Comparison of ENCODE assay signal across 1 cellular context in the genomic region with DNA sequence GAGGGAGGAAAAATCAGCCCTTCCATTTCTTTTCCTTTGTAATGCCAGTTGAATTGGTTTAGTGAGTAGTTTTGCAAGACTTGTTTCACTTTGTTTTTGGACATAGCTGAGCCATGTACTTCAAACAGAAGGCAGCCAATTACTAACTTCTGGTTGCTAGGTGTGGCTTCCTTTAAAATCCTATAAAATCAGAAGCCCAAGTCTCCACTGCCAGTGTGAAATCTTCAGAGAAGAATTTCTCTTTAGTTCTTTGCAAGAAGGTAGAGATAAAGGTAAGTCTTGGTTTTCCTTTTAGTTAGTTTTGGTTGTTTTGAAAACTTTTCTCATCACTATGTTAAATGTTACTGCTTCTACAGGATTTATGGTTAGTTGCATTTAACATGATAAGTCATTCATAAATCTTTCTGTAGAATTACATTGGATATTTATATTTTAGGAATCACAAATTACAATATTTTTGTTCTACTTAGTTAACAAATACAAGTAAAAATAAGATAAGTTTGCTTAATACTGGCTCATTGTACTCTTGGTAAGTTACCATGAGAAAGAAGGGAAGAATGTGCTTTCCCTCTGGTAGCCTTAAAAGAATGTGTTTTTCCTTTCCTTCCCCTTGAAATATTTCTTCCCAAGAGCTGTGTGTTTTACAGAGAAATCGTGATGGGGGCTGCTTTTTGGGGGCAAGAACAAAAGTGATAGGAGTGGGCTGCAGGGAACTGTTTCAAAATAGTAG.
TF ChIP-seq lines count a peak whose summit lies in the region.

A gene with protein sequence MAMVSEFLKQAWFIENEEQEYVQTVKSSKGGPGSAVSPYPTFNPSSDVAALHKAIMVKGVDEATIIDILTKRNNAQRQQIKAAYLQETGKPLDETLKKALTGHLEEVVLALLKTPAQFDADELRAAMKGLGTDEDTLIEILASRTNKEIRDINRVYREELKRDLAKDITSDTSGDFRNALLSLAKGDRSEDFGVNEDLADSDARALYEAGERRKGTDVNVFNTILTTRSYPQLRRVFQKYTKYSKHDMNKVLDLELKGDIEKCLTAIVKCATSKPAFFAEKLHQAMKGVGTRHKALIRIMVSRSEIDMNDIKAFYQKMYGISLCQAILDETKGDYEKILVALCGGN (plus strand): TSS at position 213 of the 730 bp plus-strand sequence. CDS start 6,671 bp downstream, outside the sequence.

TF ChIP-seq in K562, 482 proteins besides CTCF, POLR2A, EP300 and RAD21 (continued from another document and continues in another):
- TF ChIP-seq, protein P1, sequence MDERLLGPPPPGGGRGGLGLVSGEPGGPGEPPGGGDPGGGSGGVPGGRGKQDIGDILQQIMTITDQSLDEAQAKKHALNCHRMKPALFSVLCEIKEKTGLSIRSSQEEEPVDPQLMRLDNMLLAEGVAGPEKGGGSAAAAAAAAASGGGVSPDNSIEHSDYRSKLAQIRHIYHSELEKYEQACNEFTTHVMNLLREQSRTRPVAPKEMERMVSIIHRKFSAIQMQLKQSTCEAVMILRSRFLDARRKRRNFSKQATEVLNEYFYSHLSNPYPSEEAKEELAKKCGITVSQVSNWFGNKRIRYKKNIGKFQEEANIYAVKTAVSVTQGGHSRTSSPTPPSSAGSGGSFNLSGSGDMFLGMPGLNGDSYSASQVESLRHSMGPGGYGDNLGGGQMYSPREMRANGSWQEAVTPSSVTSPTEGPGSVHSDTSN (CRISPR knock-in tag; IDR thresholded peaks at IDR 0.05; ENCODE audit: low read depth): no peak
- TF ChIP-seq, protein P1 (tag; conservative IDR thresholded peaks at IDR 0.05; ENCODE audit: low read depth): peak; percentile 52
- TF ChIP-seq HEY1 (CRISPR knock-in tag; IDR thresholded peaks at IDR 0.05; ENCODE audit: borderline replicate concordance) (peak; percentile 40; the same call in 1 of the 2 replicates), GATA2 (CRISPR knock-in tag; IDR thresholded peaks at IDR 0.05) (no peak), POLR2AphosphoS5 (IDR thresholded peaks at IDR 0.05; ENCODE audit: control insufficient read depth, insufficient read depth, low read depth, low read length) (0 out of 2 replicates have a peak, but pooled peaks have one; percentile 32), DNMT1 (IDR thresholded peaks at IDR 0.05) (no peak), RFX1 (IDR thresholded peaks at IDR 0.05) (peak; percentile 59), NR1H2 (CRISPR knock-in tag; IDR thresholded peaks at IDR 0.05) (no peak), CHD1 (IDR thresholded peaks at IDR 0.05; ENCODE audit: low read length) (peak; percentile 17), POLR2AphosphoS2 (IDR thresholded peaks at IDR 0.05; ENCODE audit: low read length) (peak; percentile 66; the same call in 1 of the 2 replicates), YBX1 (IDR thresholded peaks at IDR 0.05) (no peak), MXI1 (IDR thresholded peaks at IDR 0.05; ENCODE audit: low read depth, low read length) (0 out of 2 replicates have a peak, but pooled peaks have one; percentile 33), POLR2B (IDR thresholded peaks at IDR 0.05; ENCODE audit: low read depth, partially characterized antibody) (peak; percentile 88), KDM5B (IDR thresholded peaks at IDR 0.05; ENCODE audit: insufficient replicate concordance, low read depth, low read length) (peak; percentile 73), ZNF408 (CRISPR knock-in tag; IDR thresholded peaks at IDR 0.05; ENCODE audit: low read depth) (no peak), NFE2L1 (tag; IDR thresholded peaks at IDR 0.05; ENCODE audit: borderline replicate concordance, low read depth) (no peak), PML (IDR thresholded peaks at IDR 0.05; ENCODE audit: low read length) (peak; percentile 79; the same call in 1 of the 2 replicates), ELF1 (tag; IDR thresholded peaks at IDR 0.05) (no peak), ZNF124 (CRISPR knock-in tag; IDR thresholded peaks at IDR 0.05) (no peak), RBFOX2 (IDR thresholded peaks at IDR 0.05; ENCODE audit: low read depth, low read length) (peak; percentile 31; the same call in 1 of the 2 replicates), ADNP (tag; IDR thresholded peaks at IDR 0.05) (0 out of 2 replicates have a peak, but pooled peaks have one; percentile 7), FOSL1 (tag; conservative IDR thresholded peaks at IDR 0.05) (peak; percentile 22; the same call in 1 of the 2 replicates), NONO (IDR thresholded peaks at IDR 0.05; ENCODE audit: low read depth in 2 of 2, low read length in 1 of 2) (peak in 1 of 2 experiments; percentile 66; a peak in 2 of 4 replicates), MTA3 (IDR thresholded peaks at IDR 0.05; ENCODE audit: borderline replicate concordance) (0 out of 2 replicates have a peak, but pooled peaks have one; percentile 37), MEIS2 (IDR thresholded peaks at IDR 0.05; ENCODE audit: partially characterized antibody) (peak; percentile 34), SETDB1 (IDR thresholded peaks at IDR 0.05; ENCODE audit: low read length) (no peak), POLR2H (tag; IDR thresholded peaks at IDR 0.05; ENCODE audit: low read depth) (peak; percentile 96), ARID1B (IDR thresholded peaks at IDR 0.05) (peak; percentile 17; the same call in 1 of the 2 replicates), FOXJ2 (tag; IDR thresholded peaks at IDR 0.05) (peak; percentile 76), CEBPB (tag; IDR thresholded peaks at IDR 0.05) (peak; percentile 73), ZNF57 (CRISPR knock-in tag; IDR thresholded peaks at IDR 0.05) (no peak), LEF1 (IDR thresholded peaks at IDR 0.05) (0 out of 2 replicates have a peak, but pooled peaks have one; percentile 19)
- TF ChIP-seq, protein P2, sequence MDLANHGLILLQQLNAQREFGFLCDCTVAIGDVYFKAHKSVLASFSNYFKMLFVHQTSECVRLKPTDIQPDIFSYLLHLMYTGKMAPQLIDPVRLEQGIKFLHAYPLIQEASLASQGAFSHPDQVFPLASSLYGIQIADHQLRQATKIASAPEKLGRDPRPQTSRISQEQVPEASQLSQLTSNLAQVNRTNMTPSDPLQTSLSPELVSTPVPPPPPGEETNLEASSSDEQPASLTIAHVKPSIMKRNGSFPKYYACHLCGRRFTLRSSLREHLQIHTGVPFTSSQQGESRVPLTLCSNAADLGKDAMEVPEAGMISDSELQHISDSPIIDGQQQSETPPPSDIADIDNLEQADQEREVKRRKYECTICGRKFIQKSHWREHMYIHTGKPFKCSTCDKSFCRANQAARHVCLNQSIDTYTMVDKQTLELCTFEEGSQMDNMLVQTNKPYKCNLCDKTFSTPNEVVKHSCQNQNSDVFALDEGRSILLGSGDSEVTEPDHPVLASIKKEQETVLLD (IDR thresholded peaks at IDR 0.05): no peak
- TF ChIP-seq, protein P3, sequence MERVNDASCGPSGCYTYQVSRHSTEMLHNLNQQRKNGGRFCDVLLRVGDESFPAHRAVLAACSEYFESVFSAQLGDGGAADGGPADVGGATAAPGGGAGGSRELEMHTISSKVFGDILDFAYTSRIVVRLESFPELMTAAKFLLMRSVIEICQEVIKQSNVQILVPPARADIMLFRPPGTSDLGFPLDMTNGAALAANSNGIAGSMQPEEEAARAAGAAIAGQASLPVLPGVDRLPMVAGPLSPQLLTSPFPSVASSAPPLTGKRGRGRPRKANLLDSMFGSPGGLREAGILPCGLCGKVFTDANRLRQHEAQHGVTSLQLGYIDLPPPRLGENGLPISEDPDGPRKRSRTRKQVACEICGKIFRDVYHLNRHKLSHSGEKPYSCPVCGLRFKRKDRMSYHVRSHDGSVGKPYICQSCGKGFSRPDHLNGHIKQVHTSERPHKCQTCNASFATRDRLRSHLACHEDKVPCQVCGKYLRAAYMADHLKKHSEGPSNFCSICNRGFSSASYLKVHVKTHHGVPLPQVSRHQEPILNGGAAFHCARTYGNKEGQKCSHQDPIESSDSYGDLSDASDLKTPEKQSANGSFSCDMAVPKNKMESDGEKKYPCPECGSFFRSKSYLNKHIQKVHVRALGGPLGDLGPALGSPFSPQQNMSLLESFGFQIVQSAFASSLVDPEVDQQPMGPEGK (CRISPR knock-in tag; IDR thresholded peaks at IDR 0.05; ENCODE audit: borderline replicate concordance): 0 out of 2 replicates have a peak, but pooled peaks have one; percentile 9
- TF ChIP-seq, protein P4, sequence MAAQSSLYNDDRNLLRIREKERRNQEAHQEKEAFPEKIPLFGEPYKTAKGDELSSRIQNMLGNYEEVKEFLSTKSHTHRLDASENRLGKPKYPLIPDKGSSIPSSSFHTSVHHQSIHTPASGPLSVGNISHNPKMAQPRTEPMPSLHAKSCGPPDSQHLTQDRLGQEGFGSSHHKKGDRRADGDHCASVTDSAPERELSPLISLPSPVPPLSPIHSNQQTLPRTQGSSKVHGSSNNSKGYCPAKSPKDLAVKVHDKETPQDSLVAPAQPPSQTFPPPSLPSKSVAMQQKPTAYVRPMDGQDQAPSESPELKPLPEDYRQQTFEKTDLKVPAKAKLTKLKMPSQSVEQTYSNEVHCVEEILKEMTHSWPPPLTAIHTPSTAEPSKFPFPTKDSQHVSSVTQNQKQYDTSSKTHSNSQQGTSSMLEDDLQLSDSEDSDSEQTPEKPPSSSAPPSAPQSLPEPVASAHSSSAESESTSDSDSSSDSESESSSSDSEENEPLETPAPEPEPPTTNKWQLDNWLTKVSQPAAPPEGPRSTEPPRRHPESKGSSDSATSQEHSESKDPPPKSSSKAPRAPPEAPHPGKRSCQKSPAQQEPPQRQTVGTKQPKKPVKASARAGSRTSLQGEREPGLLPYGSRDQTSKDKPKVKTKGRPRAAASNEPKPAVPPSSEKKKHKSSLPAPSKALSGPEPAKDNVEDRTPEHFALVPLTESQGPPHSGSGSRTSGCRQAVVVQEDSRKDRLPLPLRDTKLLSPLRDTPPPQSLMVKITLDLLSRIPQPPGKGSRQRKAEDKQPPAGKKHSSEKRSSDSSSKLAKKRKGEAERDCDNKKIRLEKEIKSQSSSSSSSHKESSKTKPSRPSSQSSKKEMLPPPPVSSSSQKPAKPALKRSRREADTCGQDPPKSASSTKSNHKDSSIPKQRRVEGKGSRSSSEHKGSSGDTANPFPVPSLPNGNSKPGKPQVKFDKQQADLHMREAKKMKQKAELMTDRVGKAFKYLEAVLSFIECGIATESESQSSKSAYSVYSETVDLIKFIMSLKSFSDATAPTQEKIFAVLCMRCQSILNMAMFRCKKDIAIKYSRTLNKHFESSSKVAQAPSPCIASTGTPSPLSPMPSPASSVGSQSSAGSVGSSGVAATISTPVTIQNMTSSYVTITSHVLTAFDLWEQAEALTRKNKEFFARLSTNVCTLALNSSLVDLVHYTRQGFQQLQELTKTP (IDR thresholded peaks at IDR 0.05; ENCODE audit: low read depth in 1 of 2, partially characterized antibody in 2 of 2): peak; percentile 51 to 75
- TF ChIP-seq, protein P5, sequence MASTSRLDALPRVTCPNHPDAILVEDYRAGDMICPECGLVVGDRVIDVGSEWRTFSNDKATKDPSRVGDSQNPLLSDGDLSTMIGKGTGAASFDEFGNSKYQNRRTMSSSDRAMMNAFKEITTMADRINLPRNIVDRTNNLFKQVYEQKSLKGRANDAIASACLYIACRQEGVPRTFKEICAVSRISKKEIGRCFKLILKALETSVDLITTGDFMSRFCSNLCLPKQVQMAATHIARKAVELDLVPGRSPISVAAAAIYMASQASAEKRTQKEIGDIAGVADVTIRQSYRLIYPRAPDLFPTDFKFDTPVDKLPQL (IDR thresholded peaks at IDR 0.05; ENCODE audit: extremely low read depth, insufficient read length): peak; percentile 30
- TF ChIP-seq, protein P6, sequence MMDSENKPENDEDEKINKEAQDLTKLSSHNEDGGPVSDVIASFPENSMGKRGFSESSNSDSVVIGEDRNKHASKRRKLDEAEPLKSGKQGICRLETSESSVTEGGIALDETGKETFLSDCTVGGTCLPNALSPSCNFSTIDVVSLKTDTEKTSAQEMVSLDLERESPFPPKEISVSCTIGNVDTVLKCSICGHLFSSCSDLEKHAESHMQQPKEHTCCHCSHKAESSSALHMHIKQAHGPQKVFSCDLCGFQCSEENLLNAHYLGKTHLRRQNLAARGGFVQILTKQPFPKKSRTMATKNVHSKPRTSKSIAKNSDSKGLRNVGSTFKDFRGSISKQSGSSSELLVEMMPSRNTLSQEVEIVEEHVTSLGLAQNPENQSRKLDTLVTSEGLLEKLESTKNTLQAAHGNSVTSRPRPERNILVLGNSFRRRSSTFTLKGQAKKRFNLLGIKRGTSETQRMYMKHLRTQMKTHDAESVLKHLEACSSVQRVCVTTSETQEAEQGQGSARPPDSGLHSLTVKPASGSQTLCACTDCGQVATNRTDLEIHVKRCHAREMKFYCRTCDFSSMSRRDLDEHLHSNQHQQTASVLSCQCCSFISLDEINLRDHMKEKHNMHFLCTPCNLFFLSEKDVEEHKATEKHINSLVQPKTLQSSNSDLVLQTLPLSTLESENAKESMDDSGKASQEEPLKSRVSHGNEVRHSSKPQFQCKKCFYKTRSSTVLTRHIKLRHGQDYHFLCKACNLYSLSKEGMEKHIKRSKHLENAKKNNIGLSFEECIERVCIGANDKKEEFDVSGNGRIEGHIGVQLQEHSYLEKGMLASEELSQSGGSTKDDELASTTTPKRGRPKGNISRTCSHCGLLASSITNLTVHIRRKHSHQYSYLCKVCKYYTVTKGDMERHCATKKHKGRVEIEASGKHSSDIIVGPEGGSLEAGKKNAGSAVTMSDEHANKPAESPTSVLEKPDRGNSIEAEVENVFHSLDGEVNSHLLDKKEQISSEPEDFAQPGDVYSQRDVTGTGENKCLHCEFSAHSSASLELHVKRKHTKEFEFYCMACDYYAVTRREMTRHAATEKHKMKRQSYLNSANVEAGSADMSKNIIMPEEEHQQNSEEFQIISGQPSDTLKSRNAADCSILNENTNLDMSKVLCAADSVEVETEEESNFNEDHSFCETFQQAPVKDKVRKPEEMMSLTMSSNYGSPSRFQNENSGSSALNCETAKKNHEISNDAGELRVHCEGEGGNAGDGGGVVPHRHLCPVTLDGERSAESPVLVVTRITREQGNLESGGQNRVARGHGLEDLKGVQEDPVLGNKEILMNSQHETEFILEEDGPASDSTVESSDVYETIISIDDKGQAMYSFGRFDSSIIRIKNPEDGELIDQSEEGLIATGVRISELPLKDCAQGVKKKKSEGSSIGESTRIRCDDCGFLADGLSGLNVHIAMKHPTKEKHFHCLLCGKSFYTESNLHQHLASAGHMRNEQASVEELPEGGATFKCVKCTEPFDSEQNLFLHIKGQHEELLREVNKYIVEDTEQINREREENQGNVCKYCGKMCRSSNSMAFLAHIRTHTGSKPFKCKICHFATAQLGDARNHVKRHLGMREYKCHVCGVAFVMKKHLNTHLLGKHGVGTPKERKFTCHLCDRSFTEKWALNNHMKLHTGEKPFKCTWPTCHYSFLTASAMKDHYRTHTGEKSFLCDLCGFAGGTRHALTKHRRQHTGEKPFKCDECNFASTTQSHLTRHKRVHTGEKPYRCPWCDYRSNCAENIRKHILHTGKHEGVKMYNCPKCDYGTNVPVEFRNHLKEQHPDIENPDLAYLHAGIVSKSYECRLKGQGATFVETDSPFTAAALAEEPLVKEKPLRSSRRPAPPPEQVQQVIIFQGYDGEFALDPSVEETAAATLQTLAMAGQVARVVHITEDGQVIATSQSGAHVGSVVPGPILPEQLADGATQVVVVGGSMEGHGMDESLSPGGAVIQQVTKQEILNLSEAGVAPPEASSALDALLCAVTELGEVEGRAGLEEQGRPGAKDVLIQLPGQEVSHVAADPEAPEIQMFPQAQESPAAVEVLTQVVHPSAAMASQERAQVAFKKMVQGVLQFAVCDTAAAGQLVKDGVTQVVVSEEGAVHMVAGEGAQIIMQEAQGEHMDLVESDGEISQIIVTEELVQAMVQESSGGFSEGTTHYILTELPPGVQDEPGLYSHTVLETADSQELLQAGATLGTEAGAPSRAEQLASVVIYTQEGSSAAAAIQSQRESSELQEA (IDR thresholded peaks at IDR 0.05; ENCODE audit: low read depth): no peak
